In the genomic region with DNA sequence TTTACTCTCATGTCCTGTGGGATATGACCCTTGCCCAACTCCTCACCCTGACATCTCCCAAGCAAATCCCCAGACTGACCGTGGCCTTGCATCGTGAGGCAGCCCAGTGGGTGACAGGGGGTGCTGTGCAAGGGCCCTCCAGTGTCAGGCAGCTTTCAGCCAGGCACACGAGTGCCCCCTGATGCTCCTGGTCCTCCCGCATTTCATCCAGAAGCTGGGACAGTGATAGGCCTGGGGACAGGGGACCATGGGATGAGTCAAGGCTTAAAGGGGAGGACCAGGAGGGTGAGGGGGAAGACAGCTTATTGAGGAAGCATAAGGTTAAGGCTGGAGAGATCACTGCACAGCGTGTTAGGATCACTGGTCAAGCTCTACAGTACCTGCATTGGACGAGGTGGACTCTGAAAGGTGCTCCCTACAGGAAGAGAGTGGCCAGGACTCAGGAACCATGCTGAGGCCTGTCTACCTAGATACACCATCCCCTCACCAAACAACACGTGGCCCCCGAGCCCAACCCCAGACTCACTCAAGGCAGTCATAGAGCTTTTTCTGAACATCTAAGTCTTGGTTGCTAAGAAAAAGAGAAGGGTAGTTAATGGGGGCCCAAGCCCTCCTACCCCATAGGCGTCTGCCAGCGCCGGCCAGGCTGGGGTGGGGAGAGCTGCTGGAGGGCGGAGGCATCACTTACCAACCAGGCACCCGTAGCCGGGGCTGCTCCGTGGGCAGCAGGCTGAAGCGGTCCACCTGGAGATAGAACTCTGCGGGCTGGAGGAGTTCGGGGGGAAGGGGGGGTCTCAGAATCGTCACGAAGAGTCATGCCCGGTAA, we compare ENCODE assay signal across 8 cellular contexts. TPM values are rescaled to one million over a fixed set of nuclear protein-coding genes. Genes with fewer than 3 reads are reported as not detected.
DNase-seq lines count a peak whose midpoint lies in the region; ATAC-seq and TF ChIP-seq lines count a peak whose summit lies in the region.

No MANE protein-coding gene starts in this region.

- peak overlapping the region; percentile 90 to 92 for H3K4me3 Mint-ChIP-seq in CD14-positive monocyte
- peak overlapping the region; percentile 93 for H3K4me3 Mint-ChIP-seq in neural progenitor cell

- ATAC-seq in GM21825 (IDR thresholded peaks at IDR 0.05; ENCODE audit: unreplicated experiment), result no peak
- no peak for ATAC-seq in GM18858 (IDR thresholded peaks at IDR 0.05; ENCODE audit: unreplicated experiment)
- no peak for ATAC-seq in GM21786 (IDR thresholded peaks at IDR 0.05; ENCODE audit: unreplicated experiment)
- no peak for ATAC-seq in GM19455 (IDR thresholded peaks at IDR 0.05; ENCODE audit: unreplicated experiment)

- H3F3A ChIP-seq in neural progenitor cell (ENCODE audit: low read depth), result peaks cover 21% of the 10 kb centered on the region

- H3K27ac ChIP-seq in ectodermal cell (ENCODE audit: insufficient read depth, low read depth, low read length, poor library complexity, severe bottlenecking) (no peak overlapping the region), neural progenitor cell (no peak overlapping the region)

- H3K27me3 Mint-ChIP-seq in CD14-positive monocyte (ENCODE audit: low read depth in 3 of 3) (peaks cover 8 to 11% (median 11%) of the 10 kb centered on the region in 3 donors), neural progenitor cell (ENCODE audit: insufficient read depth, low read depth) (peaks cover 12% of the 10 kb centered on the region)

- H3K4me1 ChIP-seq in NT2/D1 (ENCODE audit: insufficient read depth, insufficient read length), result peaks cover 18% of the 10 kb centered on the region
- H3K4me1 ChIP-seq in ectodermal cell (ENCODE audit: control insufficient read depth, insufficient read depth, low read length), result peaks cover 19% of the 10 kb centered on the region
- H3K4me1 ChIP-seq in neural progenitor cell, result peaks cover 8% of the 10 kb centered on the region

- DNase-seq in CD14-positive monocyte (ENCODE audit: low spot score), result no peak
- DNase-seq in NT2/D1 (ENCODE audit: low read depth, low spot score), result no peak
- DNase-seq in neural progenitor cell (ENCODE audit: low spot score), result no peak

- peak overlapping the region; percentile 97 for H3K9ac ChIP-seq in NT2/D1 (ENCODE audit: insufficient read length, low read depth)
- peak overlapping the region; percentile 54 for H3K9ac ChIP-seq in neural progenitor cell

- H3K4me2 ChIP-seq in neural progenitor cell, result peak overlapping the region; percentile 79

- H3K36me3 Mint-ChIP-seq in CD14-positive monocyte (peaks cover 10 to 18% of the 10 kb centered on the region in 2 donors), neural progenitor cell (peaks cover under 1% of the 10 kb centered on the region)

- H3K79me2 ChIP-seq in neural progenitor cell (ENCODE audit: low read depth), result peaks cover 8% of the 10 kb centered on the region

- H3K4me3 ChIP-seq in NT2/D1 (ENCODE audit: insufficient read length, low read depth), result peak overlapping the region; percentile 87
- H3K4me3 ChIP-seq in ectodermal cell (ENCODE audit: insufficient read depth, low read depth, low read length), result peak overlapping the region; percentile 90
- H3K4me3 ChIP-seq in neural progenitor cell, result peak overlapping the region; percentile 77

- 42 to 47% methylated on average over 19 to 21 of the region's 21 CpGs for WGBS in ectodermal cell, 2 experiments

- intact Hi-C loops in CD14-positive monocyte (cut with micrococcal nuclease), result loop anchor here in 1 of 2 donors (5.0 kb wide), 1 partner anchor 112 kb away; no protein-coding TSS in a partner anchor

- H3K9me3 ChIP-seq in NT2/D1 (ENCODE audit: insufficient read depth, low read length), result no peaks in the 10 kb centered on the region
- no peaks in the 10 kb centered on the region for H3K9me3 ChIP-seq in ectodermal cell (ENCODE audit: control insufficient read depth, low read length)
- no peaks in the 10 kb centered on the region for H3K9me3 ChIP-seq in neural progenitor cell (ENCODE audit: low read depth)

- TF ChIP-seq CTCF in CD14-positive monocyte (IDR thresholded peaks at IDR 0.05), result no peak
- no peak for TF ChIP-seq CTCF in neural progenitor cell (IDR thresholded peaks at IDR 0.05)

- H3K27ac Mint-ChIP-seq in CD14-positive monocyte, result peak overlapping the region in 4 of 7 donors; percentile 19 to 96 (median 54)
- no peak overlapping the region for H3K27ac Mint-ChIP-seq in neural progenitor cell

- H3K27me3 ChIP-seq in NT2/D1 (ENCODE audit: insufficient read depth, insufficient read length), result peaks cover 27% of the 10 kb centered on the region
- peaks cover 15% of the 10 kb centered on the region for H3K27me3 ChIP-seq in ectodermal cell (ENCODE audit: control insufficient read depth, insufficient read depth, low read length, poor library complexity, severe bottlenecking)
- peaks cover 16% of the 10 kb centered on the region for H3K27me3 ChIP-seq in neural progenitor cell

- H3K9me3 Mint-ChIP-seq in CD14-positive monocyte (no peaks in the 10 kb centered on the region), neural progenitor cell (no peaks in the 10 kb centered on the region)

- peaks cover 66% of the 10 kb centered on the region for H3K36me3 ChIP-seq in NT2/D1 (ENCODE audit: insufficient read depth, insufficient read length, low read length)
- H3K36me3 ChIP-seq in ectodermal cell (ENCODE audit: control insufficient read depth, insufficient read depth, low read length), result no peaks in the 10 kb centered on the region
- no peaks in the 10 kb centered on the region for H3K36me3 ChIP-seq in neural progenitor cell

- H4K20me1 ChIP-seq in neural progenitor cell (ENCODE audit: low read depth), result peaks cover 68% of the 10 kb centered on the region

- H3K4me1 Mint-ChIP-seq in CD14-positive monocyte (peaks cover 21% of the 10 kb centered on the region), neural progenitor cell (peaks cover 8% of the 10 kb centered on the region)

- no peak overlapping the region for H2AFZ ChIP-seq in neural progenitor cell (replicated peaks)

RNA-seq across cellular contexts. Expression of a gene that starts 1.0 kb away (rescaled TPM):
- polyA plus RNA-seq in CD14-positive monocyte, result 10 to 100 TPM; 11.8 to 14.9 TPM
- polyA plus RNA-seq in ectodermal cell (2013, experiment 1 of 4), result 34.8 TPM
- polyA plus RNA-seq in ectodermal cell (2013, experiment 2 of 4), result 30.5 TPM
- 33.8 TPM for polyA plus RNA-seq in ectodermal cell (2013, experiment 3 of 4)
- polyA plus RNA-seq in ectodermal cell (2013, experiment 4 of 4), result 33.5 TPM
- total RNA-seq in neural progenitor cell (ENCODE audit: low replicate concordance), result 11.5 and 31.7 TPM in 2 replicates

RNA-seq across cellular contexts. Expression of a gene that starts 1.7 kb away (rescaled TPM):
- polyA plus RNA-seq in CD14-positive monocyte, result 1 to 10 TPM; 6.1 to 6.9 TPM
- polyA plus RNA-seq in ectodermal cell (2013, experiment 1 of 4), result 4.6 TPM
- 5.0 TPM for polyA plus RNA-seq in ectodermal cell (2013, experiment 2 of 4)
- polyA plus RNA-seq in ectodermal cell (2013, experiment 3 of 4), result 4.7 TPM
- polyA plus RNA-seq in ectodermal cell (2013, experiment 4 of 4), result 5.8 TPM
- 2.7 and 8.7 TPM in 2 replicates for total RNA-seq in neural progenitor cell (ENCODE audit: low replicate concordance)

RNA-seq across cellular contexts. Expression of a gene that starts 7.5 kb away (rescaled TPM):
- polyA plus RNA-seq in CD14-positive monocyte, result 1 to 10 TPM in 1 of 2 donors, under 1 TPM in 1; 0.92 to 3.2 TPM
- polyA plus RNA-seq in ectodermal cell (2013, experiment 1 of 4), result 23.2 TPM
- 28.1 TPM for polyA plus RNA-seq in ectodermal cell (2013, experiment 2 of 4)
- polyA plus RNA-seq in ectodermal cell (2013, experiment 3 of 4), result 22.2 TPM
- 27.6 TPM for polyA plus RNA-seq in ectodermal cell (2013, experiment 4 of 4)
- total RNA-seq in neural progenitor cell (ENCODE audit: low replicate concordance), result 6.9 and 18.7 TPM in 2 replicates

RNA-seq across cellular contexts. Expression of a gene that starts 7.6 kb away (rescaled TPM):
- 1 to 10 TPM; 4.1 to 4.6 TPM for polyA plus RNA-seq in CD14-positive monocyte
- 4.5 TPM for polyA plus RNA-seq in ectodermal cell (2013, experiment 1 of 4)
- polyA plus RNA-seq in ectodermal cell (2013, experiment 2 of 4), result 3.8 TPM
- polyA plus RNA-seq in ectodermal cell (2013, experiment 3 of 4), result 4.1 TPM
- 4.5 TPM for polyA plus RNA-seq in ectodermal cell (2013, experiment 4 of 4)
- 0.24 and 6.0 TPM in 2 replicates for total RNA-seq in neural progenitor cell (ENCODE audit: low replicate concordance)

RNA-seq across cellular contexts. Expression of a gene that starts 14.1 kb away (rescaled TPM):
- polyA plus RNA-seq in CD14-positive monocyte, result under 1 TPM in 1 of 2 donors, not detected in 1; 0.30 TPM
- polyA plus RNA-seq in ectodermal cell (2013, experiment 1 of 4), result 9.5 TPM
- 12.7 TPM for polyA plus RNA-seq in ectodermal cell (2013, experiment 2 of 4)
- polyA plus RNA-seq in ectodermal cell (2013, experiment 3 of 4), result 10.7 TPM
- polyA plus RNA-seq in ectodermal cell (2013, experiment 4 of 4), result 9.5 TPM
- 14.5 and 18.2 TPM in 2 replicates for total RNA-seq in neural progenitor cell (ENCODE audit: low replicate concordance)
